Comparison of ENCODE assay signal across 8 cellular contexts in genomic region chr2:74119912-74120825, GRCh38. TPM values are rescaled to one million over a fixed set of nuclear protein-coding genes. Genes with fewer than 3 reads are reported as not detected.
DNase-seq lines count a peak whose midpoint lies in the region; ATAC-seq lines count a peak whose summit lies in the region.

No MANE protein-coding gene starts in this region.

- DNase-seq in COLO829 (ENCODE audit: low spot score), result peak; percentile 82
- DNase-seq in NOMO-1 treated with dmso at 0.1 percent for 144 hours (lab: John Stamatoyannopoulos, UW; ENCODE audit: unreplicated experiment), result peak; percentile 79
- peak; percentile 89 for DNase-seq in activated T-cell treated with anti-CD3 and anti-CD28 coated beads for 48 hours (ENCODE audit: low read depth)
- peak; percentile 64 for DNase-seq in stimulated activated CD8-positive, alpha-beta memory T cell treated with anti-CD3 and anti-CD28 coated beads, Interleukin-7, amount 100 ng/mL, for 24 hours (ENCODE audit: low read depth)

- H3K4me3 ChIP-seq in esophagus (ENCODE audit: low read depth in 1 of 2, low read length in 2 of 2), result peak overlapping the region; percentile 60 to 73
- peak overlapping the region; percentile 51 to 82 for H3K4me3 ChIP-seq in muscle layer of colon (ENCODE audit: low read depth in 1 of 2, low read length in 2 of 2)

- no peaks in the 10 kb centered on the region for H3K27me3 ChIP-seq in esophagus (ENCODE audit: control insufficient read depth in 1 of 2, insufficient read depth in 2 of 2, low read length in 2 of 2)
- no peaks in the 10 kb centered on the region for H3K27me3 ChIP-seq in muscle layer of colon (ENCODE audit: control insufficient read depth in 1 of 2, insufficient read depth in 2 of 2, low read length in 2 of 2)

- peaks cover 0 to 5% of the 10 kb centered on the region in 2 donors for H3K9me3 ChIP-seq in esophagus (ENCODE audit: control insufficient read depth in 2 of 2, insufficient read depth in 1 of 2, low read depth in 1 of 2, low read length in 1 of 2)
- no peaks in the 10 kb centered on the region for H3K9me3 ChIP-seq in muscle layer of colon (ENCODE audit: low read length)

- no peak overlapping the region for H3K9ac ChIP-seq in muscle layer of colon (ENCODE audit: low read length)

- 4 to 8% methylated on average over 57 to 59 of the region's 59 CpGs for WGBS in esophagus, 2 donors

- H3K36me3 ChIP-seq in esophagus (ENCODE audit: control insufficient read depth in 2 of 2, insufficient read depth in 2 of 2, low read length in 1 of 2), result no peaks in the 10 kb centered on the region
- H3K36me3 ChIP-seq in muscle layer of colon (ENCODE audit: insufficient read depth, low read length), result no peaks in the 10 kb centered on the region

- ATAC-seq in GM19438 (IDR thresholded peaks at IDR 0.05; ENCODE audit: low read depth, unreplicated experiment) (peak; percentile 98), HG03571 (IDR thresholded peaks at IDR 0.05; ENCODE audit: unreplicated experiment) (peak; percentile 96)

- H3K4me1 ChIP-seq in esophagus (ENCODE audit: control insufficient read depth in 2 of 2, insufficient read depth in 2 of 2, low read length in 1 of 2) (no peaks in the 10 kb centered on the region), muscle layer of colon (ENCODE audit: insufficient read depth, low read length) (no peaks in the 10 kb centered on the region)

- H3K27ac ChIP-seq in esophagus (ENCODE audit: low read depth in 2 of 2, low read length in 1 of 2) (peak overlapping the region; percentile 48 to 91), muscle layer of colon (ENCODE audit: low read depth, low read length) (peak overlapping the region; percentile 2)

RNA-seq across cellular contexts. Expression of gene BOLA3, which starts 27.5 kb away (rescaled TPM):
- 10 to 100 TPM; 40.3 to 49.3 TPM for polyA plus RNA-seq in esophagus

RNA-seq across cellular contexts. Expression of gene MOB1A, which starts 58.5 kb away (rescaled TPM):
- polyA plus RNA-seq in esophagus, result 10 to 100 TPM; 23.9 to 29.1 TPM

Comparison
In these comparisons a context has a peak if more than half of its experiments do, and no peak if none do; other contexts are left out.
1. Peak in every context shown above with its lines: DNase-seq, ATAC-seq, H3K4me3 ChIP-seq and H3K27ac ChIP-seq.